Comparison of ENCODE assay signal across 19 cellular contexts in the genomic region with DNA sequence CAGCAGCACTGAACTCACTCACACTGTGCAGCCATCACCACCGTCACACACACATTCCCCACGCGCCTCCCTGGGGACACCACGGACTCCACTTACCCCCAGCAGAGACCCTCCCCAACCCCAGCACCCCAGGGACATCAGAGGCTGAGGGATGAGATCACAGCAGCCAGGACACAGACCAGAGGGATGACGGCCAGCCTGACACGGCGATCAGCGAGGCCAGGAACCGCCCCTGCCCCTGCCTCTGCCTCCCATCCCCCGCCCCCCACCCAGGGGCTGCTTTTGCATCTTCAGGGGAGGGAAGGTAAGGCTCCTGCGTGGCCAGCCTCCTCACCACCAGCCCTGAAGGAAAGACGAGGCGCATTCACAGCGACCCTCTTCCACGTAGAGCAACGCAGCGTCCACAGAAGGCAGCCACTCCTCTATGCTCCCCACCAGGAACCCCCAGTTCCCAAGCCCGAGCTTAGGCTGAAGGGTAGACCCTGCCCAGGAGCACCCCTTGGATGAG.
DNase-seq lines count a peak whose midpoint lies in the region; ATAC-seq and TF ChIP-seq lines count a peak whose summit lies in the region.
"Had no signal": no experiment of that assay in that cellular context is flagged by ENCODE, and none has a peak within 500 bp of the region (broad histone marks: within the 10 kb centered on the region; RNA-seq: fewer than 3 reads in every experiment).

No MANE protein-coding gene starts in this region.

- no peaks in the 10 kb centered on the region for H3K27me3 Mint-ChIP-seq in mesothelial cell of epicardium (ENCODE audit: low read depth)
- H3K27me3 Mint-ChIP-seq: activated CD4-positive, alpha-beta memory T cell treated with anti-CD3 and anti-CD28 coated beads, Interleukin-2, amount 10 ng/mL, durations not matched to agents 7 days and 5 days; activated T-cell treated with anti-CD3 and anti-CD28 coated beads, Interleukin-2, amount 50 U/mL, for 24 hours; CD4-positive, CD25-positive, alpha-beta regulatory T cell; natural killer cell treated with Interleukin-12 subunit alpha and Interleukin-12 subunit beta and Interleukin-15 and Interleukin-18, amount 100 ng/mL, for 72 hours; T-helper 17 cell had no signal

- ATAC-seq in GM21786 (IDR thresholded peaks at IDR 0.05; ENCODE audit: unreplicated experiment): no peak
- ATAC-seq in HG03135 (IDR thresholded peaks at IDR 0.05; ENCODE audit: unreplicated experiment): no peak
- ATAC-seq: natural killer cell treated with Interleukin-12 subunit alpha and Interleukin-12 subunit beta and Interleukin-15 and Interleukin-18, amount 100 ng/mL, for 72 hours; T-helper 17 cell had no signal

- peaks cover 57% of the 10 kb centered on the region for H3K4me1 Mint-ChIP-seq in mesothelial cell of epicardium
- H3K4me1 Mint-ChIP-seq: activated CD4-positive, alpha-beta memory T cell treated with anti-CD3 and anti-CD28 coated beads, Interleukin-2, amount 10 ng/mL, durations not matched to agents 7 days and 5 days; T-helper 17 cell had no signal

- peak overlapping the region in 9 of 11 experiments; percentile 46 to 91 (median 78); a peak in 17 of 22 replicates for H3K4me2 ChIP-seq in BLaER1 treated with 17β-estradiol and CSF1 and Interleukin-3, amounts not matched to agents 10 nM and 100 nM

- WGBS in ectodermal cell, 2 experiments: 60 to 65% methylated on average over 17 to 18 of the region's 18 CpGs

- H3K36me3 Mint-ChIP-seq in mesothelial cell of epicardium: peaks cover 4% of the 10 kb centered on the region
- H3K36me3 Mint-ChIP-seq: CD4-positive, CD25-positive, alpha-beta regulatory T cell; natural killer cell treated with Interleukin-12 subunit alpha and Interleukin-12 subunit beta and Interleukin-15 and Interleukin-18, amount 100 ng/mL, for 72 hours had no signal

- no peak overlapping the region for H3K4me3 Mint-ChIP-seq in mesothelial cell of epicardium
- H3K4me3 Mint-ChIP-seq: activated CD4-positive, alpha-beta memory T cell treated with anti-CD3 and anti-CD28 coated beads, Interleukin-2, amount 10 ng/mL, durations not matched to agents 7 days and 5 days; activated naive CD4-positive, alpha-beta T cell treated with anti-CD3 and anti-CD28 coated beads for 36 hours; activated T-cell treated with anti-CD3 and anti-CD28 coated beads, Interleukin-2, amount 50 U/mL, for 24 hours; CD4-positive, CD25-positive, alpha-beta regulatory T cell; natural killer cell treated with Interleukin-12 subunit alpha and Interleukin-12 subunit beta and Interleukin-15 and Interleukin-18, amount 100 ng/mL, for 72 hours; T-helper 17 cell had no signal

- no peaks in the 10 kb centered on the region for H3K36me3 ChIP-seq in BLaER1 treated with 17β-estradiol and CSF1 and Interleukin-3, amounts not matched to agents 10 nM and 100 nM
- H3K36me3 ChIP-seq in HUES6 (ENCODE audit: control insufficient read depth, insufficient read depth, low read length): no peaks in the 10 kb centered on the region
- H3K36me3 ChIP-seq in ectodermal cell (ENCODE audit: control insufficient read depth, insufficient read depth, low read length): no peaks in the 10 kb centered on the region
- H3K36me3 ChIP-seq: suprapubic skin had no signal

- no peak for DNase-seq in mesothelial cell of epicardium (ENCODE audit: low spot score in 2 of 2, unreplicated experiment in 2 of 2)
- no peak for DNase-seq in NCI-H1694 treated with DMSO at 0.1 percent for 48 hours (lab: John Stamatoyannopoulos, UW)
- no peak for DNase-seq in activated T-cell treated with anti-CD3 and anti-CD28 coated beads for 4 hours
- DNase-seq: activated CD4-positive, alpha-beta memory T cell treated with anti-CD3 and anti-CD28 coated beads, Interleukin-2, amount 10 ng/mL, durations not matched to agents 7 days and 5 days; activated naive CD4-positive, alpha-beta T cell treated with anti-CD3 and anti-CD28 coated beads for 36 hours; activated T-cell treated with anti-CD3 and anti-CD28 coated beads, Interleukin-2, amount 50 U/mL, for 24 hours; CD4-positive, CD25-positive, alpha-beta regulatory T cell; Kasumi-1; NCI-H524 treated with DMSO at 0.1 percent for 48 hours; stimulated activated CD4-positive, alpha-beta T cell treated with anti-CD3 and anti-CD28 coated beads, Interleukin-12 subunit alpha, Interleukin-12 subunit beta, amount 100 ng/mL, for 4 hours; stimulated activated CD8-positive, alpha-beta memory T cell treated with anti-CD3 and anti-CD28 coated beads, Interleukin-4, amount 100 ng/mL, for 48 hours; T-helper 17 cell had no signal

- peak overlapping the region; percentile 87 for H3K27ac Mint-ChIP-seq in mesothelial cell of epicardium
- H3K27ac Mint-ChIP-seq: activated CD4-positive, alpha-beta memory T cell treated with anti-CD3 and anti-CD28 coated beads, Interleukin-2, amount 10 ng/mL, durations not matched to agents 7 days and 5 days; activated naive CD4-positive, alpha-beta T cell treated with anti-CD3 and anti-CD28 coated beads for 36 hours; activated T-cell treated with anti-CD3 and anti-CD28 coated beads, Interleukin-2, amount 50 U/mL, for 24 hours; natural killer cell treated with Interleukin-12 subunit alpha and Interleukin-12 subunit beta and Interleukin-15 and Interleukin-18, amount 100 ng/mL, for 72 hours; T-helper 17 cell had no signal

- H3K9ac ChIP-seq in BLaER1 treated with 17β-estradiol and CSF1 and Interleukin-3, amounts not matched to agents 10 nM and 100 nM: peak overlapping the region in 2 of 11 experiments; percentile 19 to 31; a peak in 1 of 22 replicates
- peak overlapping the region; percentile 52 for H3K9ac ChIP-seq in HUES6 (ENCODE audit: low read length)

- peaks cover 25 to 63% (median 56%) of the 10 kb centered on the region in 10 experiments for H3K4me1 ChIP-seq in BLaER1 treated with 17β-estradiol and CSF1 and Interleukin-3, amounts not matched to agents 10 nM and 100 nM
- peaks cover 59% of the 10 kb centered on the region for H3K4me1 ChIP-seq in HUES6 (ENCODE audit: control insufficient read depth, insufficient read depth, low read length)
- H3K4me1 ChIP-seq in ectodermal cell (ENCODE audit: control insufficient read depth, insufficient read depth, low read length): peaks cover 65% of the 10 kb centered on the region

- TF ChIP-seq CTCF in mesothelial cell of epicardium (IDR thresholded peaks at IDR 0.05; ENCODE audit: unreplicated experiment): no peak

- H3K9me3 Mint-ChIP-seq in mesothelial cell of epicardium: no peaks in the 10 kb centered on the region
- H3K9me3 Mint-ChIP-seq: activated CD4-positive, alpha-beta memory T cell treated with anti-CD3 and anti-CD28 coated beads, Interleukin-2, amount 10 ng/mL, durations not matched to agents 7 days and 5 days; activated naive CD4-positive, alpha-beta T cell treated with anti-CD3 and anti-CD28 coated beads for 36 hours; activated T-cell treated with anti-CD3 and anti-CD28 coated beads, Interleukin-2, amount 50 U/mL, for 24 hours; CD4-positive, CD25-positive, alpha-beta regulatory T cell; natural killer cell treated with Interleukin-12 subunit alpha and Interleukin-12 subunit beta and Interleukin-15 and Interleukin-18, amount 100 ng/mL, for 72 hours had no signal

- peaks cover 42 to 88% (median 82%) of the 10 kb centered on the region in 11 experiments; a peak in 21 of 22 replicates for H4K20me1 ChIP-seq in BLaER1 treated with 17β-estradiol and CSF1 and Interleukin-3, amounts not matched to agents 10 nM and 100 nM

- no peak overlapping the region; a peak in 1 of 22 replicates for H3K27ac ChIP-seq in BLaER1 treated with 17β-estradiol and CSF1 and Interleukin-3, amounts not matched to agents 10 nM and 100 nM
- H3K27ac ChIP-seq in HUES6 (ENCODE audit: low read depth, low read length): peak overlapping the region; percentile 77
- peak overlapping the region; percentile 3 for H3K27ac ChIP-seq in ectodermal cell (ENCODE audit: insufficient read depth, low read depth, low read length, poor library complexity, severe bottlenecking)
- H3K27ac ChIP-seq: suprapubic skin had no signal

- no peak overlapping the region for H3K4me3 ChIP-seq in BLaER1 treated with 17β-estradiol and CSF1 and Interleukin-3, amounts not matched to agents 10 nM and 100 nM
- no peak overlapping the region for H3K4me3 ChIP-seq in HUES6 (ENCODE audit: low read depth, low read length)
- H3K4me3 ChIP-seq in ectodermal cell (ENCODE audit: insufficient read depth, low read depth, low read length): no peak overlapping the region
- H3K4me3 ChIP-seq: suprapubic skin had no signal

- no peaks in the 10 kb centered on the region for H3K27me3 ChIP-seq in BLaER1 treated with 17β-estradiol and CSF1 and Interleukin-3, amounts not matched to agents 10 nM and 100 nM
- H3K27me3 ChIP-seq in HUES6 (ENCODE audit: control insufficient read depth, insufficient read depth, low read length): no peaks in the 10 kb centered on the region
- H3K27me3 ChIP-seq in ectodermal cell (ENCODE audit: control insufficient read depth, insufficient read depth, low read length, poor library complexity, severe bottlenecking): no peaks in the 10 kb centered on the region
- H3K27me3 ChIP-seq: suprapubic skin had no signal

- no peaks in the 10 kb centered on the region for H3K9me3 ChIP-seq in BLaER1 treated with 17β-estradiol and CSF1 and Interleukin-3, amounts not matched to agents 10 nM and 100 nM (replicated peaks in 1 of 11)
- H3K9me3 ChIP-seq in HUES6 (ENCODE audit: control insufficient read depth, insufficient read depth, low read depth, low read length): peaks cover 3% of the 10 kb centered on the region; the same call in 1 of the 2 replicates
- H3K9me3 ChIP-seq in ectodermal cell (ENCODE audit: control insufficient read depth, low read length): no peaks in the 10 kb centered on the region
- H3K9me3 ChIP-seq: suprapubic skin had no signal

Comparison
In these comparisons a context has a peak if more than half of its experiments do, and no peak if none do; other contexts are left out.
1. H3K27ac ChIP-seq: peak in HUES6 (single experiment) and ectodermal cell (single experiment); none in BLaER1 treated with 17β-estradiol and CSF1 and Interleukin-3, amounts not matched to agents 10 nM and 100 nM (0 of 11).